ENCODE assay signal across 17 cellular contexts in genomic region chr16:58107228-58107627, GRCh38.
"Had no signal": no experiment of that assay in that cellular context is flagged by ENCODE, and none has a peak within 500 bp of the region (broad histone marks: within the 10 kb centered on the region; RNA-seq: fewer than 3 reads in every experiment).

No MANE protein-coding gene starts in this region.

- H3K9me3 Mint-ChIP-seq: activated CD4-positive, alpha-beta T cell treated with anti-CD3 and anti-CD28 coated beads, Interleukin-2, amount 10 ng/mL, durations not matched to agents 24 days and 14 days; activated naive CD4-positive, alpha-beta T cell treated with anti-CD3 and anti-CD28 coated beads, Interleukin-2, amount 10 ng/mL, durations not matched to agents 7 days and 5 days; activated T-helper 17 cell treated with anti-CD3 and anti-CD28 coated beads, Interleukin-2, amount 50 U/mL, for 72 hours; central memory CD8-positive, alpha-beta T cell; dendritic cell treated with granulocyte-macrophage colony-stimulating factor and Interleukin-4, amounts not matched to agents 40 ng/mL and 50 ng/mL, for 4 days; effector memory CD8-positive, alpha-beta T cell; natural killer cell; stimulated activated naive CD8-positive, alpha-beta T cell treated with anti-CD3 and anti-CD28 coated beads, Interleukin-15, Interleukin-2, amounts not matched to agents 100 ng/mL and 50 ng/mL, for 24 hours; T-cell had no signal

- ATAC-seq: activated T-helper 17 cell treated with anti-CD3 and anti-CD28 coated beads, Interleukin-2, amount 50 U/mL, for 72 hours; body of pancreas; effector memory CD8-positive, alpha-beta T cell; esophagus mucosa; gastrocnemius medialis; left lobe of liver; natural killer cell; T-cell; upper lobe of right lung had no signal

- H3K36me3 Mint-ChIP-seq: natural killer cell had no signal

- H3K4me3 Mint-ChIP-seq: activated CD4-positive, alpha-beta T cell treated with anti-CD3 and anti-CD28 coated beads, Interleukin-2, amount 10 ng/mL, durations not matched to agents 24 days and 14 days; activated naive CD4-positive, alpha-beta T cell treated with anti-CD3 and anti-CD28 coated beads, Interleukin-2, amount 10 ng/mL, durations not matched to agents 7 days and 5 days; activated T-helper 17 cell treated with anti-CD3 and anti-CD28 coated beads, Interleukin-2, amount 50 U/mL, for 72 hours; central memory CD8-positive, alpha-beta T cell; dendritic cell treated with granulocyte-macrophage colony-stimulating factor and Interleukin-4, amounts not matched to agents 40 ng/mL and 50 ng/mL, for 4 days; effector memory CD8-positive, alpha-beta T cell; natural killer cell; stimulated activated naive CD8-positive, alpha-beta T cell treated with anti-CD3 and anti-CD28 coated beads, Interleukin-15, Interleukin-2, amounts not matched to agents 100 ng/mL and 50 ng/mL, for 24 hours; T-cell had no signal

- H3K4me3 ChIP-seq: body of pancreas, gastrocnemius medialis, upper lobe of right lung had no signal

- H3K4me1 Mint-ChIP-seq: activated T-helper 17 cell treated with anti-CD3 and anti-CD28 coated beads, Interleukin-2, amount 50 U/mL, for 72 hours; central memory CD8-positive, alpha-beta T cell had no signal

- H3K27me3 Mint-ChIP-seq: activated CD4-positive, alpha-beta T cell treated with anti-CD3 and anti-CD28 coated beads, Interleukin-2, amount 10 ng/mL, durations not matched to agents 24 days and 14 days; activated T-helper 17 cell treated with anti-CD3 and anti-CD28 coated beads, Interleukin-2, amount 50 U/mL, for 72 hours; central memory CD8-positive, alpha-beta T cell; dendritic cell treated with granulocyte-macrophage colony-stimulating factor and Interleukin-4, amounts not matched to agents 40 ng/mL and 50 ng/mL, for 4 days; effector memory CD8-positive, alpha-beta T cell; stimulated activated naive CD8-positive, alpha-beta T cell treated with anti-CD3 and anti-CD28 coated beads, Interleukin-15, Interleukin-2, amounts not matched to agents 100 ng/mL and 50 ng/mL, for 24 hours; T-cell had no signal

- DNase-seq: activated CD4-positive, alpha-beta T cell treated with anti-CD3 and anti-CD28 coated beads, Interleukin-2, amount 10 ng/mL, durations not matched to agents 24 days and 14 days; activated naive CD4-positive, alpha-beta T cell treated with anti-CD3 and anti-CD28 coated beads, Interleukin-2, amount 10 ng/mL, durations not matched to agents 7 days and 5 days; body of pancreas; effector memory CD8-positive, alpha-beta T cell; gastrocnemius medialis; islet precursor cell; natural killer cell; stimulated activated CD4-positive, alpha-beta T cell treated with anti-CD3 and anti-CD28 coated beads, Interleukin-2, amount 100 ng/mL, for 48 hours; stimulated activated CD8-positive, alpha-beta memory T cell treated with anti-CD3 and anti-CD28 coated beads, Interleukin-4, amount 100 ng/mL, for 48 hours; T-cell; upper lobe of right lung had no signal

- H3K27ac Mint-ChIP-seq: activated CD4-positive, alpha-beta T cell treated with anti-CD3 and anti-CD28 coated beads, Interleukin-2, amount 10 ng/mL, durations not matched to agents 24 days and 14 days; activated naive CD4-positive, alpha-beta T cell treated with anti-CD3 and anti-CD28 coated beads, Interleukin-2, amount 10 ng/mL, durations not matched to agents 7 days and 5 days; activated T-helper 17 cell treated with anti-CD3 and anti-CD28 coated beads, Interleukin-2, amount 50 U/mL, for 72 hours; dendritic cell treated with granulocyte-macrophage colony-stimulating factor and Interleukin-4, amounts not matched to agents 40 ng/mL and 50 ng/mL, for 4 days; effector memory CD8-positive, alpha-beta T cell; natural killer cell; stimulated activated naive CD8-positive, alpha-beta T cell treated with anti-CD3 and anti-CD28 coated beads, Interleukin-15, Interleukin-2, amounts not matched to agents 100 ng/mL and 50 ng/mL, for 24 hours; T-cell had no signal
